ENCODE assay signal across 10 cellular contexts in the genomic region with DNA sequence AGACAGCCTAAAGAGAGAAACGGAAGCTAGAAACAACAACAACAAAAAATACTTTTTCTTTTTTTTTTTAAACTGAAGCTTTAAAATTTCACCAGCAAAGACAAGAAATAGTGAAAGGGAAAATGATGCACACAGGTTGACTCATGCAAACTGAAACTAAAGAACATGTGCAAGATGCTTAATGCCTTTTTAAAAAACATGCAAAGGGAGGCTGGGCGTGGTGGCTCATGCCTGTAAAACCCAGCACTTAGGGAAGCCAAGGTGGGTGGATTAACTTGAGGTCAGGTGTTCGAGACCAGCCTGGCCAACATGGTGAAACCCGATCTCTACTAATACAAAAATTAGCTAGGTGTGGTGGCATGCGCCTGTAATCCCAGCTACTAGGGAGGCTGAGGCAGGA. TPM values are rescaled to one million over a fixed set of nuclear protein-coding genes. Genes with fewer than 3 reads are reported as not detected.
DNase-seq lines count a peak whose midpoint lies in the region; ATAC-seq and TF ChIP-seq lines count a peak whose summit lies in the region.
"Had no signal": no experiment of that assay in that cellular context is flagged by ENCODE, and none has a peak within 500 bp of the region (broad histone marks: within the 10 kb centered on the region; RNA-seq: fewer than 3 reads in every experiment).

No MANE protein-coding gene starts in this region.

- intact Hi-C loops in PC-3 (cut with micrococcal nuclease), result no loop called here
- intact Hi-C loops in Right ventricle myocardium superior (cut with DNase I), result no loop called here

- no peaks in the 10 kb centered on the region for H3K4me1 ChIP-seq in PC-3 (ENCODE audit: insufficient read depth, low read length)

- no peak overlapping the region for H3K4me3 ChIP-seq in PC-3 (ENCODE audit: low read length)
- H3K4me3 ChIP-seq: tibial artery had no signal

- H3K27me3 Mint-ChIP-seq in activated naive CD8-positive, alpha-beta T cell, result no peaks in the 10 kb centered on the region

- ATAC-seq in GM21367 (IDR thresholded peaks at IDR 0.05; ENCODE audit: unreplicated experiment) (peak; percentile 60), PC-3 (no peak; the same call in 1 of the 2 replicates), Right ventricle myocardium superior (ENCODE audit: poor library complexity) (no peak)

- DNase-seq in PC-3 (peak; percentile 9), EL (no peak), SKM-1 (lab: John Stamatoyannopoulos, UW; ENCODE audit: unreplicated experiment) (no peak), mucosa of gallbladder (ENCODE audit: low spot score) (no peak), Right ventricle myocardium superior (no peak)
- peak; percentile 48 to 60 for DNase-seq in stimulated activated CD4-positive, alpha-beta T cell treated with anti-CD3 and anti-CD28 coated beads, Interleukin-4, amount 100 ng/mL, for 4 hours
- DNase-seq: nucleus accumbens, tibial artery had no signal

- H3K9me3 ChIP-seq in PC-3 (ENCODE audit: low read length), result no peaks in the 10 kb centered on the region
- H3K9me3 ChIP-seq: tibial artery had no signal

- H3K9me3 Mint-ChIP-seq in activated naive CD8-positive, alpha-beta T cell (ENCODE audit: low read depth), result peaks cover 3% of the 10 kb centered on the region

- H3K9ac ChIP-seq in PC-3 (ENCODE audit: low read length), result no peak overlapping the region

- H3K27ac Mint-ChIP-seq in activated naive CD8-positive, alpha-beta T cell, result peak overlapping the region; percentile 58

- no peaks in the 10 kb centered on the region for H3K9me2 ChIP-seq in PC-3 (replicated peaks; ENCODE audit: low read length)

- BruUV-seq in PC-3 (replicated peaks; lab: Mats Ljungman, UMichigan), result no TSS peak

- no peaks in the 10 kb centered on the region for H3F3A ChIP-seq in PC-3 (ENCODE audit: low read length, unreplicated experiment)

- no peak for TF ChIP-seq CTCF in PC-3 (conservative IDR thresholded peaks at IDR 0.05; ENCODE audit: low read depth, low read length)

- H3K27me3 ChIP-seq in PC-3 (ENCODE audit: low read length), result no peaks in the 10 kb centered on the region
- H3K27me3 ChIP-seq: tibial artery had no signal

- no peak overlapping the region for H3K4me3 Mint-ChIP-seq in activated naive CD8-positive, alpha-beta T cell

- peaks cover 32% of the 10 kb centered on the region for H3K4me1 Mint-ChIP-seq in activated naive CD8-positive, alpha-beta T cell (ENCODE audit: low read depth)

- POLR2A ChIA-PET in PC-3 (lab: Charles Lee; ENCODE audit: unreplicated experiment), result interaction anchor here (0.5 kb wide), 1 partner anchor 70 kb away, joined by 29 read pairs; no protein-coding TSS in a partner anchor

- no peaks in the 10 kb centered on the region for H3K79me2 ChIP-seq in PC-3 (ENCODE audit: low read length)

- no peaks in the 10 kb centered on the region for H3K36me3 ChIP-seq in PC-3 (ENCODE audit: low read depth, low read length)
- H3K36me3 ChIP-seq: tibial artery had no signal

- CTCF ChIA-PET in PC-3 (lab: Charles Lee), result no interaction called here

- H3K4me2 ChIP-seq in PC-3 (ENCODE audit: low read length), result no peak overlapping the region

- H3K27ac ChIP-seq in PC-3 (ENCODE audit: low read length), result peak overlapping the region; percentile 28; the same call in 1 of the 2 replicates
- H3K27ac ChIP-seq: tibial artery had no signal

- H4K20me1 ChIP-seq in PC-3 (ENCODE audit: low read length), result no peaks in the 10 kb centered on the region

- H3K36me3 Mint-ChIP-seq in activated naive CD8-positive, alpha-beta T cell, result peaks cover 12% of the 10 kb centered on the region

- H2AFZ ChIP-seq in PC-3 (ENCODE audit: low read length), result no peak overlapping the region

RNA-seq across cellular contexts. Expression of a gene that starts 15.1 kb away (rescaled TPM):
- total RNA-seq in PC-3 (2014; rRNA removed) (0.80 TPM in 1 of 2 replicates, not detected in the other), mucosa of gallbladder (0.92 TPM), Right ventricle myocardium superior (0.22 TPM)

RNA-seq across cellular contexts. Expression of a gene that starts 56.7 kb away (rescaled TPM):
- total RNA-seq in PC-3 (2014; rRNA removed), result 1.3 and 2.0 TPM in 2 replicates
- 6.0 TPM for total RNA-seq in mucosa of gallbladder
- total RNA-seq in Right ventricle myocardium superior, result 4.5 TPM

Comparison
In these comparisons a context has a peak if more than half of its experiments do, and no peak if none do; other contexts are left out.
1. DNase-seq: peak in PC-3 (single experiment) and stimulated activated CD4-positive, alpha-beta T cell treated with anti-CD3 and anti-CD28 coated beads, Interleukin-4, amount 100 ng/mL, for 4 hours (2 of 2); none in EL (single experiment), SKM-1 (single experiment), mucosa of gallbladder (single experiment) and Right ventricle myocardium superior (single experiment).